Comparison of ENCODE assay signal across 17 cellular contexts in genomic region chr7:139574618-139575337, GRCh38. TPM values are rescaled to one million over a fixed set of nuclear protein-coding genes. Genes with fewer than 3 reads are reported as not detected.
"Had no signal": no experiment of that assay in that cellular context is flagged by ENCODE, and none has a peak within 500 bp of the region (broad histone marks: within the 10 kb centered on the region; RNA-seq: fewer than 3 reads in every experiment).

No MANE protein-coding gene starts in this region.

- DNase-seq: activated CD4-positive, alpha-beta T cell treated with anti-CD3 and anti-CD28 coated beads, Interleukin-2, amount 50 U/mL, for 4 hours; activated naive CD4-positive, alpha-beta T cell treated with Interleukin-2 at 50 U/mL for 16 hours; central memory CD4-positive, alpha-beta T cell; effector memory CD8-positive, alpha-beta T cell; hippocampal formation; ovary; retina; SK-N-SH had no signal

- ATAC-seq: effector memory CD8-positive, alpha-beta T cell; gastroesophageal sphincter had no signal

- H3K27me3 Mint-ChIP-seq: effector memory CD8-positive, alpha-beta T cell; stimulated activated memory B cell treated with anti-CD40 and anti-IgM and Interleukin-4, amounts not matched to agents 10 μg/mL and 1 μg/mL and 100 μg/mL, for 72 hours had no signal

- H3K9me3 Mint-ChIP-seq: effector memory CD8-positive, alpha-beta T cell; nephron; stimulated activated memory B cell treated with anti-CD40 and anti-IgM and Interleukin-4, amounts not matched to agents 10 μg/mL and 1 μg/mL and 100 μg/mL, for 72 hours; T-helper 1 cell treated with Interleukin-12 subunit alpha and Interleukin-12 subunit beta and Interleukin-4 antibody, amounts not matched to agents 30 μg/mL and 1 μg/mL, for 36 hours had no signal

- H3K4me3 Mint-ChIP-seq: effector memory CD8-positive, alpha-beta T cell; nephron; stimulated activated memory B cell treated with anti-CD40 and anti-IgM and Interleukin-4, amounts not matched to agents 10 μg/mL and 1 μg/mL and 100 μg/mL, for 72 hours; T-helper 1 cell treated with Interleukin-12 subunit alpha and Interleukin-12 subunit beta and Interleukin-4 antibody, amounts not matched to agents 30 μg/mL and 1 μg/mL, for 36 hours had no signal

- H3K9me3 ChIP-seq: gastroesophageal sphincter, ovary, SK-N-SH had no signal

- H3K4me3 ChIP-seq: gastroesophageal sphincter, lung, ovary, smooth muscle cell had no signal

- H3K27ac ChIP-seq: epithelial cell of prostate, gastroesophageal sphincter, ovary had no signal

- FAIRE-seq: TTC549, urothelium cell line had no signal

- H3K27me3 ChIP-seq: gastroesophageal sphincter, ovary had no signal

- H3K4me1 Mint-ChIP-seq: stimulated activated memory B cell treated with anti-CD40 and anti-IgM and Interleukin-4, amounts not matched to agents 10 μg/mL and 1 μg/mL and 100 μg/mL, for 72 hours had no signal

- H3K4me1 ChIP-seq: gastroesophageal sphincter had no signal

- H3K36me3 ChIP-seq: ovary had no signal

RNA-seq across cellular contexts. Expression of gene CLEC2L, which starts 51.3 kb away (rescaled TPM):
- total RNA-seq: lung, smooth muscle cell had no signal
- polyA plus RNA-seq: SK-N-SH, smooth muscle cell had no signal
